Comparison of ENCODE assay signal across 23 cellular contexts in the genomic region with DNA sequence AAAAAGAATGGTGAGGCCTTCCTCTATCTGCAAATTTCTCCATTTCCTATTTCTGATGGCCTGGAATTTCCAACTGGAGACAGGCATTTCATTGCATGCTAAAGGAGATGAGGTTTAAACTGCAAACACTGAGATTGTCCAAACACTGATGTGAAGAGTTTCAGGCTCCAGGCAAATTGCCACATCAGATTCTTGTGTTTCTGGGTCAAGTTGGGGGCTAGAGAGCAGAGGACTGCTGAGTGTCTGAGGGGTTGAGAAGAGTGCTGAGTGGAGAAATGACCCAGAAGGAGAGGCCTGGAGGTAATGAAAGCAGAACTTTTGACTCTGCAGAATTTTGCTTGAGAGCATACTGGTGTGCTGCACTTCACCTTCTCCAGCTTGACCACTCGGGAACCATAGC.
"Had no signal": no experiment of that assay in that cellular context is flagged by ENCODE, and none has a peak within 500 bp of the region (broad histone marks: within the 10 kb centered on the region; RNA-seq: fewer than 3 reads in every experiment).

No MANE protein-coding gene starts in this region.

- H3K4me1 ChIP-seq: esophagus squamous epithelium, gastrocnemius medialis, heart right ventricle, left lung had no signal

- H3K4me3 ChIP-seq: esophagus squamous epithelium, gastrocnemius medialis, heart right ventricle, left lung, lower lobe of right lung, mucosa of descending colon had no signal

- H3K4me1 Mint-ChIP-seq: mesothelial cell of epicardium had no signal

- H3K27ac Mint-ChIP-seq: dendritic cell treated with granulocyte-macrophage colony-stimulating factor and Interleukin-4, amounts not matched to agents 40 ng/mL and 50 ng/mL, for 4 days; effector memory CD8-positive, alpha-beta T cell; endodermal cell; mesothelial cell of epicardium had no signal

- H3K9me3 Mint-ChIP-seq: dendritic cell treated with granulocyte-macrophage colony-stimulating factor and Interleukin-4, amounts not matched to agents 40 ng/mL and 50 ng/mL, for 4 days; effector memory CD8-positive, alpha-beta T cell; endodermal cell; mesothelial cell of epicardium had no signal

- ATAC-seq: effector memory CD8-positive, alpha-beta T cell; esophagus mucosa; gastrocnemius medialis; heart right ventricle; left cardiac atrium; left lung; left ventricle myocardium superior; lower lobe of right lung; mucosa of descending colon had no signal

- H3K27ac ChIP-seq: epithelial cell of prostate, esophagus squamous epithelium, gastrocnemius medialis, heart right ventricle, left lung, lower lobe of right lung had no signal

- H3K36me3 Mint-ChIP-seq: mesothelial cell of epicardium had no signal

- H3K36me3 ChIP-seq: esophagus squamous epithelium, gastrocnemius medialis, heart right ventricle, left lung, lower lobe of right lung had no signal

- H3K27me3 ChIP-seq: esophagus squamous epithelium, gastrocnemius medialis, left lung had no signal

- H3K4me3 Mint-ChIP-seq: dendritic cell treated with granulocyte-macrophage colony-stimulating factor and Interleukin-4, amounts not matched to agents 40 ng/mL and 50 ng/mL, for 4 days; effector memory CD8-positive, alpha-beta T cell; endodermal cell; mesothelial cell of epicardium had no signal

- DNase-seq: cortex of kidney; effector CD8-positive, alpha-beta T cell; effector memory CD8-positive, alpha-beta T cell; endodermal cell; erythroblast; esophagus squamous epithelium; foreskin fibroblast; foreskin melanocyte; gastrocnemius medialis; glutamatergic neuron; head of caudate nucleus; heart right ventricle; hippocampal formation; left cardiac atrium; left lung; left ventricle myocardium superior; lower lobe of right lung; mesenchymal stem cell had no signal

- H3K27me3 Mint-ChIP-seq: dendritic cell treated with granulocyte-macrophage colony-stimulating factor and Interleukin-4, amounts not matched to agents 40 ng/mL and 50 ng/mL, for 4 days had no signal

- H3K9me3 ChIP-seq: esophagus squamous epithelium, gastrocnemius medialis, heart right ventricle, left lung, lower lobe of right lung, mucosa of descending colon had no signal
